In genomic region chr1:68963353-68963752, GRCh38 we compare ENCODE assay signal across 20 cellular contexts.
"Had no signal": no experiment of that assay in that cellular context is flagged by ENCODE, and none has a peak within 500 bp of the region (broad histone marks: within the 10 kb centered on the region; RNA-seq: fewer than 3 reads in every experiment).

No MANE protein-coding gene starts in this region.

- H3K4me1 ChIP-seq: ascending aorta, colonic mucosa, gastrocnemius medialis, parathyroid adenoma, right lobe of liver, upper lobe of right lung had no signal

- H3K36me3 Mint-ChIP-seq: memory B cell; natural killer cell treated with Interleukin-12 subunit alpha and Interleukin-12 subunit beta and Interleukin-15 and Interleukin-18, amount 100 ng/mL, for 72 hours; WTC11 had no signal

- H3K27me3 ChIP-seq: ascending aorta, colonic mucosa, dorsolateral prefrontal cortex, esophagus muscularis mucosa, gastrocnemius medialis, right lobe of liver, thyroid gland, upper lobe of right lung had no signal

- H3K9me3 Mint-ChIP-seq: stimulated activated naive CD8-positive, alpha-beta T cell treated with anti-CD3 and anti-CD28 coated beads, Interleukin-15, Interleukin-2, amounts not matched to agents 100 ng/mL and 50 ng/mL, for 24 hours had no signal

- H3K9me3 ChIP-seq: ascending aorta, colonic mucosa, esophagus muscularis mucosa, gastrocnemius medialis, right lobe of liver, thyroid gland, upper lobe of right lung had no signal

- H3K27ac Mint-ChIP-seq: activated naive CD4-positive, alpha-beta T cell treated with anti-CD3 and anti-CD28 coated beads, Interleukin-2, amount 50 U/mL, for 72 hours; activated T-helper 17 cell treated with anti-CD3 and anti-CD28 coated beads, Interleukin-2, amount 50 U/mL, for 72 hours; memory B cell; natural killer cell treated with Interleukin-12 subunit alpha and Interleukin-12 subunit beta and Interleukin-15 and Interleukin-18, amount 100 ng/mL, for 72 hours; stimulated activated naive CD8-positive, alpha-beta T cell treated with anti-CD3 and anti-CD28 coated beads, Interleukin-15, Interleukin-2, amounts not matched to agents 100 ng/mL and 50 ng/mL, for 24 hours had no signal

- H3K27me3 Mint-ChIP-seq: activated T-helper 17 cell treated with anti-CD3 and anti-CD28 coated beads, Interleukin-2, amount 50 U/mL, for 72 hours; memory B cell; natural killer cell treated with Interleukin-12 subunit alpha and Interleukin-12 subunit beta and Interleukin-15 and Interleukin-18, amount 100 ng/mL, for 72 hours; stimulated activated naive CD8-positive, alpha-beta T cell treated with anti-CD3 and anti-CD28 coated beads, Interleukin-15, Interleukin-2, amounts not matched to agents 100 ng/mL and 50 ng/mL, for 24 hours had no signal

- H3K36me3 ChIP-seq: ascending aorta, colonic mucosa, esophagus muscularis mucosa, gastrocnemius medialis, right lobe of liver, thyroid gland, upper lobe of right lung had no signal

- H3K4me3 ChIP-seq: ascending aorta, colonic mucosa, dorsolateral prefrontal cortex, esophagus muscularis mucosa, gastrocnemius medialis, right lobe of liver, skin epidermis, thyroid gland, upper lobe of right lung had no signal

- H2AFZ ChIP-seq: parathyroid adenoma had no signal

- ATAC-seq: activated naive CD4-positive, alpha-beta T cell treated with anti-CD3 and anti-CD28 coated beads, Interleukin-2, amount 50 U/mL, for 72 hours; activated T-helper 17 cell treated with anti-CD3 and anti-CD28 coated beads, Interleukin-2, amount 50 U/mL, for 72 hours; gastrocnemius medialis; left cardiac atrium; natural killer cell treated with Interleukin-12 subunit alpha and Interleukin-12 subunit beta and Interleukin-15 and Interleukin-18, amount 100 ng/mL, for 72 hours; right lobe of liver; upper lobe of right lung; WTC11 had no signal

- H3K79me2 ChIP-seq: parathyroid adenoma had no signal

- H3K9ac ChIP-seq: parathyroid adenoma had no signal

- DNase-seq: activated T-cell treated with anti-CD3 and anti-CD28 coated beads, Interleukin-2, amount 50 U/mL, for 1 hour; colonic mucosa; dorsolateral prefrontal cortex; gastrocnemius medialis; left cardiac atrium; right lobe of liver; stimulated activated CD4-positive, alpha-beta T cell treated with anti-CD3 and anti-CD28 coated beads, Interleukin-1b, Interleukin-23, amount 100 ng/mL, for 48 hours; substantia nigra; thyroid gland; upper lobe of right lung had no signal

- H3K27ac ChIP-seq: ascending aorta, colonic mucosa, esophagus muscularis mucosa, gastrocnemius medialis, parathyroid adenoma, right lobe of liver, skin epidermis, thyroid gland, upper lobe of right lung had no signal

- H3K4me3 Mint-ChIP-seq: activated T-helper 17 cell treated with anti-CD3 and anti-CD28 coated beads, Interleukin-2, amount 50 U/mL, for 72 hours; memory B cell; natural killer cell treated with Interleukin-12 subunit alpha and Interleukin-12 subunit beta and Interleukin-15 and Interleukin-18, amount 100 ng/mL, for 72 hours; stimulated activated naive CD8-positive, alpha-beta T cell treated with anti-CD3 and anti-CD28 coated beads, Interleukin-15, Interleukin-2, amounts not matched to agents 100 ng/mL and 50 ng/mL, for 24 hours; WTC11 had no signal

- H3K4me1 Mint-ChIP-seq: activated T-helper 17 cell treated with anti-CD3 and anti-CD28 coated beads, Interleukin-2, amount 50 U/mL, for 72 hours; memory B cell had no signal
